15 cellular contexts compared by ENCODE assay signal in genomic region chr3:9795212-9795611, GRCh38. TPM values are rescaled to one million over a fixed set of nuclear protein-coding genes. Genes with fewer than 3 reads are reported as not detected.
A peak's percentile ranks its signal among the peaks of the same experiment; 100 is the strongest.
DNase-seq lines count a peak whose midpoint lies in the region; ATAC-seq and TF ChIP-seq lines count a peak whose summit lies in the region.
"Had no signal": no experiment of that assay in that cellular context is flagged by ENCODE, and none has a peak within 500 bp of the region (broad histone marks: within the 10 kb centered on the region; RNA-seq: fewer than 3 reads in every experiment).

No MANE protein-coding gene starts in this region.

- no peak overlapping the region for H3K4me3 ChIP-seq in CD8-positive, alpha-beta T cell (ENCODE audit: low read depth, low read length)
- H3K4me3 ChIP-seq in GM23338, result no peak overlapping the region
- no peak overlapping the region for H3K4me3 ChIP-seq in naive thymus-derived CD4-positive, alpha-beta T cell (ENCODE audit: low read length)
- H3K4me3 ChIP-seq: esophagus squamous epithelium, SJSA1, smooth muscle cell had no signal

- POLR2A ChIA-PET in CD8-positive, alpha-beta T cell (lab: Charles Lee), result no interaction called here
- POLR2A ChIA-PET in activated CD4-positive, alpha-beta memory T cell treated with anti-CD3 and anti-CD28 coated beads, Interleukin-2, amount 10 ng/mL, durations not matched to agents 7 days and 5 days (lab: Charles Lee), result interaction anchor here (1.1 to 8.7 kb wide), 2 partner anchors 11 to 138 kb away, joined by 3 to 137 read pairs; partner anchors contain the start of gene TTLL3
- POLR2A ChIA-PET in naive thymus-derived CD4-positive, alpha-beta T cell (lab: Charles Lee), result interaction anchor here (1.0 to 3.5 kb wide), 5 partner anchors 9 to 26 kb away, joined by 3 to 23 read pairs (median 4); partner anchors contain the start of genes CAMK1 and TTLL3

- CTCF ChIA-PET in CD8-positive, alpha-beta T cell (lab: Charles Lee), result interaction anchor here (0.9 to 1.5 kb wide), 2 partner anchors 46 to 68 kb away, joined by 3 read pairs; no protein-coding TSS in a partner anchor
- CTCF ChIA-PET in activated CD4-positive, alpha-beta memory T cell treated with anti-CD3 and anti-CD28 coated beads, Interleukin-2, amount 10 ng/mL, durations not matched to agents 7 days and 5 days (lab: Charles Lee), result interaction anchor here (1.5 kb wide), 1 partner anchor 68 kb away, joined by 4 read pairs; no protein-coding TSS in a partner anchor
- CTCF ChIA-PET in naive thymus-derived CD4-positive, alpha-beta T cell (lab: Charles Lee), result no interaction called here

- intact Hi-C loops in CD8-positive, alpha-beta T cell (cut with DNase I, micrococcal nuclease), result no loop called here
- intact Hi-C loops in naive thymus-derived CD4-positive, alpha-beta T cell (cut with micrococcal nuclease), result loop anchor here in 1 of 2 donors (10.0 kb wide), 1 partner anchor 290 kb away; no protein-coding TSS in a partner anchor

- peaks cover 57% of the 10 kb centered on the region for H3K4me1 Mint-ChIP-seq in CD8-positive, alpha-beta T cell (ENCODE audit: low read depth)
- H3K4me1 Mint-ChIP-seq in GM23338, result peaks cover 14% of the 10 kb centered on the region
- H3K4me1 Mint-ChIP-seq in activated CD4-positive, alpha-beta memory T cell treated with anti-CD3 and anti-CD28 coated beads, Interleukin-2, amount 10 ng/mL, durations not matched to agents 7 days and 5 days, result peaks cover 55% of the 10 kb centered on the region
- peaks cover 35 to 70% (median 54%) of the 10 kb centered on the region in 7 donors for H3K4me1 Mint-ChIP-seq in naive thymus-derived CD4-positive, alpha-beta T cell

- no peak overlapping the region for H3K4me2 ChIP-seq in GM23338

- peaks cover 62% of the 10 kb centered on the region for H3K36me3 Mint-ChIP-seq in CD8-positive, alpha-beta T cell
- H3K36me3 Mint-ChIP-seq in GM23338 (ENCODE audit: low read depth), result peaks cover 55% of the 10 kb centered on the region
- H3K36me3 Mint-ChIP-seq in activated CD4-positive, alpha-beta memory T cell treated with anti-CD3 and anti-CD28 coated beads, Interleukin-2, amount 10 ng/mL, durations not matched to agents 7 days and 5 days (ENCODE audit: low read depth), result peaks cover 72% of the 10 kb centered on the region
- peaks cover 7 to 39% (median 22%) of the 10 kb centered on the region in 5 donors for H3K36me3 Mint-ChIP-seq in naive thymus-derived CD4-positive, alpha-beta T cell

- H3K9me2 ChIP-seq in GM23338 (ENCODE audit: insufficient read depth), result 0 out of 2 replicates have a peak, but pooled peaks cover 3% of the 10 kb centered on the region

- peaks cover 40% of the 10 kb centered on the region for H3K79me2 ChIP-seq in GM23338 (replicated peaks; ENCODE audit: insufficient read depth)

- peaks cover 15% of the 10 kb centered on the region; the same call in 1 of the 2 replicates for H3F3A ChIP-seq in GM23338 (replicated peaks; ENCODE audit: low read depth)

- H3K27me3 ChIP-seq in CD8-positive, alpha-beta T cell (ENCODE audit: insufficient read depth, low read length), result no peaks in the 10 kb centered on the region
- H3K27me3 ChIP-seq in GM23338 (ENCODE audit: insufficient read depth), result no peaks in the 10 kb centered on the region
- H3K27me3 ChIP-seq in naive thymus-derived CD4-positive, alpha-beta T cell (ENCODE audit: control insufficient read depth in 2 of 2, insufficient read depth in 2 of 2, low read length in 2 of 2), result no peaks in the 10 kb centered on the region
- H3K27me3 ChIP-seq: esophagus squamous epithelium, SJSA1 had no signal

- H3K27ac ChIP-seq in CD8-positive, alpha-beta T cell (ENCODE audit: low read depth, low read length), result no peak overlapping the region
- H3K27ac ChIP-seq in GM23338 (ENCODE audit: low read depth), result 0 out of 2 replicates have a peak overlapping the region, but pooled peaks have one; percentile 2
- no peak overlapping the region for H3K27ac ChIP-seq in naive thymus-derived CD4-positive, alpha-beta T cell (ENCODE audit: low read depth, low read length)
- H3K27ac ChIP-seq: esophagus squamous epithelium, SJSA1 had no signal

- H3K9me3 Mint-ChIP-seq in CD8-positive, alpha-beta T cell, result no peaks in the 10 kb centered on the region
- H3K9me3 Mint-ChIP-seq in GM23338, result no peaks in the 10 kb centered on the region
- no peaks in the 10 kb centered on the region for H3K9me3 Mint-ChIP-seq in activated CD4-positive, alpha-beta memory T cell treated with anti-CD3 and anti-CD28 coated beads, Interleukin-2, amount 10 ng/mL, durations not matched to agents 7 days and 5 days
- H3K9me3 Mint-ChIP-seq in naive thymus-derived CD4-positive, alpha-beta T cell, result no peaks in the 10 kb centered on the region

- peak overlapping the region; percentile 50 for H3K4me3 Mint-ChIP-seq in CD8-positive, alpha-beta T cell
- H3K4me3 Mint-ChIP-seq in GM23338, result peak overlapping the region; percentile 43; the same call in 2 of the 3 replicates
- peak overlapping the region; percentile 35 for H3K4me3 Mint-ChIP-seq in activated CD4-positive, alpha-beta memory T cell treated with anti-CD3 and anti-CD28 coated beads, Interleukin-2, amount 10 ng/mL, durations not matched to agents 7 days and 5 days
- peak overlapping the region; percentile 25 to 97 (median 70) for H3K4me3 Mint-ChIP-seq in naive thymus-derived CD4-positive, alpha-beta T cell

- H3K27ac Mint-ChIP-seq in CD8-positive, alpha-beta T cell, result peak overlapping the region; percentile 41
- H3K27ac Mint-ChIP-seq in GM23338, result no peak overlapping the region; the same call in 1 of the 2 replicates
- peak overlapping the region; percentile 47 for H3K27ac Mint-ChIP-seq in activated CD4-positive, alpha-beta memory T cell treated with anti-CD3 and anti-CD28 coated beads, Interleukin-2, amount 10 ng/mL, durations not matched to agents 7 days and 5 days
- peak overlapping the region in 7 of 9 donors; percentile 34 to 100 (median 80) for H3K27ac Mint-ChIP-seq in naive thymus-derived CD4-positive, alpha-beta T cell

- peaks cover 48% of the 10 kb centered on the region for H3K4me1 ChIP-seq in CD8-positive, alpha-beta T cell (ENCODE audit: insufficient read depth, low read length)
- H3K4me1 ChIP-seq in GM23338 (ENCODE audit: insufficient read depth), result peaks cover 6% of the 10 kb centered on the region
- peaks cover 45 to 52% of the 10 kb centered on the region in 2 donors for H3K4me1 ChIP-seq in naive thymus-derived CD4-positive, alpha-beta T cell (ENCODE audit: control insufficient read depth in 2 of 2, insufficient read depth in 2 of 2, low read length in 2 of 2)

- H3K9me3 ChIP-seq in CD8-positive, alpha-beta T cell (ENCODE audit: low read length), result no peaks in the 10 kb centered on the region
- no peaks in the 10 kb centered on the region for H3K9me3 ChIP-seq in naive thymus-derived CD4-positive, alpha-beta T cell (ENCODE audit: control insufficient read depth in 2 of 3, low read length in 3 of 3)
- H3K9me3 ChIP-seq: esophagus squamous epithelium, SJSA1 had no signal

- no peak for DNase-seq in CD8-positive, alpha-beta T cell
- no peak for DNase-seq in GM23338 (ENCODE audit: low spot score)
- DNase-seq in activated CD4-positive, alpha-beta memory T cell treated with anti-CD3 and anti-CD28 coated beads, Interleukin-2, amount 10 ng/mL, durations not matched to agents 7 days and 5 days, result no peak
- no peak for DNase-seq in naive thymus-derived CD4-positive, alpha-beta T cell
- DNase-seq in ecto neural progenitor cell (ENCODE audit: low spot score), result no peak
- no peak for DNase-seq in cerebellar cortex (ENCODE audit: low spot score)
- no peak for DNase-seq in activated CD8-positive, alpha-beta memory T cell treated with anti-CD3 and anti-CD28 coated beads, Interleukin-2, amount 50 U/mL, for 48 hours
- DNase-seq: activated CD4-positive, alpha-beta T cell treated with anti-CD3 and anti-CD28 coated beads for 48 hours; DMS 273 treated with DMSO at 0.1 percent for 48 hours; esophagus squamous epithelium; NCI-H1092 treated with DMSO at 0.1 percent for 48 hours; NCI-H526 had no signal

- H3K27me3 Mint-ChIP-seq in CD8-positive, alpha-beta T cell (ENCODE audit: low read depth), result no peaks in the 10 kb centered on the region
- H3K27me3 Mint-ChIP-seq in GM23338 (ENCODE audit: insufficient read depth, low read depth, poor library complexity), result peaks cover 12% of the 10 kb centered on the region
- H3K27me3 Mint-ChIP-seq in activated CD4-positive, alpha-beta memory T cell treated with anti-CD3 and anti-CD28 coated beads, Interleukin-2, amount 10 ng/mL, durations not matched to agents 7 days and 5 days, result no peaks in the 10 kb centered on the region
- H3K27me3 Mint-ChIP-seq in naive thymus-derived CD4-positive, alpha-beta T cell, result no peaks in the 10 kb centered on the region

- TF ChIP-seq CTCF in CD8-positive, alpha-beta T cell (IDR thresholded peaks at IDR 0.05), result no peak
- no peak for TF ChIP-seq CTCF in GM23338 (conservative IDR thresholded peaks at IDR 0.05; ENCODE audit: low read depth in 2 of 2)

- H4K20me1 ChIP-seq in GM23338 (replicated peaks; ENCODE audit: insufficient read depth), result peaks cover 6% of the 10 kb centered on the region

- H3K36me3 ChIP-seq in CD8-positive, alpha-beta T cell (ENCODE audit: insufficient read depth, low read length), result peaks cover 29% of the 10 kb centered on the region
- peaks cover 30% of the 10 kb centered on the region for H3K36me3 ChIP-seq in GM23338 (ENCODE audit: insufficient read depth)
- peaks cover 20 to 51% (median 30%) of the 10 kb centered on the region in 3 experiments for H3K36me3 ChIP-seq in naive thymus-derived CD4-positive, alpha-beta T cell (ENCODE audit: control insufficient read depth in 2 of 3, insufficient read depth in 3 of 3, low read length in 3 of 3)

- H2AFZ ChIP-seq in GM23338, result no peak overlapping the region

- no peak for ATAC-seq in CD8-positive, alpha-beta T cell
- ATAC-seq in GM23338 (no peak), GM19455 (IDR thresholded peaks at IDR 0.05; ENCODE audit: unreplicated experiment) (no peak)
- ATAC-seq in naive thymus-derived CD4-positive, alpha-beta T cell, result no peak

RNA-seq across cellular contexts. Expression of gene ARPC4, which starts 2.3 kb away (rescaled TPM):
- 100 to 1,000 TPM in 1 of 2 experiments, 10 to 100 TPM in 1; 97.7 to 104 TPM for total RNA-seq in CD8-positive, alpha-beta T cell
- 171 and 176 TPM in 2 replicates for total RNA-seq in GM23338 (2014; rRNA removed; shearing (Covaris generic))
- polyA plus RNA-seq in GM23338 (2016; fragmentation: Nextera tagmentation; extraction: Ambion mirVana), result 71.9 and 73.0 TPM in 2 replicates
- 100 to 1,000 TPM; 255 to 266 TPM for total RNA-seq in activated CD4-positive, alpha-beta memory T cell treated with anti-CD3 and anti-CD28 coated beads, Interleukin-2, amount 10 ng/mL, durations not matched to agents 7 days and 5 days
- 100 to 1,000 TPM; 128 to 273 (median 129) TPM for total RNA-seq in naive thymus-derived CD4-positive, alpha-beta T cell
- 100 to 1,000 TPM; 205 to 212 TPM for polyA plus RNA-seq in naive thymus-derived CD4-positive, alpha-beta T cell

RNA-seq across cellular contexts. Expression of gene TADA3, which starts 2.9 kb away (rescaled TPM):
- total RNA-seq in CD8-positive, alpha-beta T cell, result 10 to 100 TPM in 1 of 2 experiments, 1 to 10 TPM in 1; 9.5 to 11.0 TPM
- total RNA-seq in GM23338 (2014; rRNA removed; shearing (Covaris generic)), result 54.4 and 61.7 TPM in 2 replicates
- 29.1 and 31.5 TPM in 2 replicates for polyA plus RNA-seq in GM23338 (2016; fragmentation: Nextera tagmentation; extraction: Ambion mirVana)
- 10 to 100 TPM; 88.1 to 88.3 TPM for total RNA-seq in activated CD4-positive, alpha-beta memory T cell treated with anti-CD3 and anti-CD28 coated beads, Interleukin-2, amount 10 ng/mL, durations not matched to agents 7 days and 5 days
- 10 to 100 TPM; 31.6 to 67.4 (median 36.8) TPM for total RNA-seq in naive thymus-derived CD4-positive, alpha-beta T cell
- 10 to 100 TPM; 44.3 to 69.5 TPM for polyA plus RNA-seq in naive thymus-derived CD4-positive, alpha-beta T cell

RNA-seq across cellular contexts. Expression of gene TTLL3, which starts 14.8 kb away (rescaled TPM):
- 10 to 100 TPM; 44.6 to 46.2 TPM for total RNA-seq in CD8-positive, alpha-beta T cell
- total RNA-seq in GM23338 (2014; rRNA removed; shearing (Covaris generic)), result 4.5 and 5.3 TPM in 2 replicates
- 3.7 and 4.9 TPM in 2 replicates for polyA plus RNA-seq in GM23338 (2016; fragmentation: Nextera tagmentation; extraction: Ambion mirVana)
- 10 to 100 TPM; 50.8 to 59.0 TPM for total RNA-seq in activated CD4-positive, alpha-beta memory T cell treated with anti-CD3 and anti-CD28 coated beads, Interleukin-2, amount 10 ng/mL, durations not matched to agents 7 days and 5 days
- total RNA-seq in naive thymus-derived CD4-positive, alpha-beta T cell, result 100 to 1,000 TPM in 1 of 5 experiments, 10 to 100 TPM in 4; 54.9 to 106 (median 68.0) TPM
- polyA plus RNA-seq in naive thymus-derived CD4-positive, alpha-beta T cell, result 1 to 10 TPM; 2.5 to 3.3 TPM

RNA-seq across cellular contexts. Expression of gene CAMK1, which starts 25.5 kb away (rescaled TPM):
- not detected for total RNA-seq in CD8-positive, alpha-beta T cell
- 3.1 and 4.4 TPM in 2 replicates for total RNA-seq in GM23338 (2014; rRNA removed; shearing (Covaris generic))
- polyA plus RNA-seq in GM23338 (2016; fragmentation: Nextera tagmentation; extraction: Ambion mirVana), result 4.4 and 4.9 TPM in 2 replicates
- 10 to 100 TPM; 18.5 to 20.2 TPM for total RNA-seq in activated CD4-positive, alpha-beta memory T cell treated with anti-CD3 and anti-CD28 coated beads, Interleukin-2, amount 10 ng/mL, durations not matched to agents 7 days and 5 days
- total RNA-seq in naive thymus-derived CD4-positive, alpha-beta T cell, result 10 to 100 TPM in 2 of 5 experiments, 1 to 10 TPM in 3; 2.1 to 36.3 (median 2.5) TPM
- 1 to 10 TPM in 1 of 2 donors, under 1 TPM in 1; 0.85 to 2.1 TPM for polyA plus RNA-seq in naive thymus-derived CD4-positive, alpha-beta T cell

RNA-seq across cellular contexts. Expression of gene OGG1, which starts 45.5 kb away (rescaled TPM):
- 1 to 10 TPM; 4.9 to 7.9 TPM for total RNA-seq in CD8-positive, alpha-beta T cell
- total RNA-seq in GM23338 (2014; rRNA removed; shearing (Covaris generic)), result 25.4 and 27.6 TPM in 2 replicates
- polyA plus RNA-seq in GM23338 (2016; fragmentation: Nextera tagmentation; extraction: Ambion mirVana), result 17.4 and 20.6 TPM in 2 replicates
- 10 to 100 TPM; 29.5 to 34.3 TPM for total RNA-seq in activated CD4-positive, alpha-beta memory T cell treated with anti-CD3 and anti-CD28 coated beads, Interleukin-2, amount 10 ng/mL, durations not matched to agents 7 days and 5 days
- 10 to 100 TPM; 18.8 to 42.9 (median 31.6) TPM for total RNA-seq in naive thymus-derived CD4-positive, alpha-beta T cell
- polyA plus RNA-seq in naive thymus-derived CD4-positive, alpha-beta T cell, result 10 to 100 TPM; 18.4 to 26.8 TPM
